In the genomic region with DNA sequence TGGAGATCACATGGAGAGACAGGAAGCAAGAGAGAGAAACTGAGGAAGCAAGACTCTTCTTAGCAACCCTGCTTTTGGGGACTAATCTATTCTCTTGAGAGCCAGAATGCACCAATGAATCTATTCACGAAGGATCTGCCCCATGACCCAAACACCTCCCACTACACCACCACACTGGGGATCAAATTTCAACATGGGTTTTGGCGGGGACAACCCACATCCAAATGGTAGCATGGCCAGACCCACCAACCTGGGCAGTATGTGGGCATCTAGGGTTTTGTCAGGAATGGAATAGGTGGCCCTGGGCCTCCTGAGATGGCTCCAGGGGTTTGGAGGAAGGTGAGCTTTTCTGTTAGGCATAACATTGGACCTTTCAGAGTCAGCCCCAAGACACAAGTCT, we compare ENCODE assay signal across 21 cellular contexts. TPM values are rescaled to one million over a fixed set of nuclear protein-coding genes. Genes with fewer than 3 reads are reported as not detected.
A peak's percentile ranks its signal among the peaks of the same experiment; 100 is the strongest.
DNase-seq lines count a peak whose midpoint lies in the region; ATAC-seq and TF ChIP-seq lines count a peak whose summit lies in the region.
"Had no signal": no experiment of that assay in that cellular context is flagged by ENCODE, and none has a peak within 500 bp of the region (broad histone marks: within the 10 kb centered on the region; RNA-seq: fewer than 3 reads in every experiment).

No MANE protein-coding gene starts in this region.

- no peaks in the 10 kb centered on the region for H3K9me2 ChIP-seq in PC-9 (ENCODE audit: insufficient read depth)

- H3K27me3 ChIP-seq in BLaER1 treated with 17β-estradiol and CSF1 and Interleukin-3, amounts not matched to agents 10 nM and 100 nM = no peaks in the 10 kb centered on the region
- H3K27me3 ChIP-seq in PC-9 (ENCODE audit: insufficient read depth, low read depth) (no peaks in the 10 kb centered on the region), sigmoid colon (no peaks in the 10 kb centered on the region)
- H3K27me3 ChIP-seq: SJCRH30 had no signal

- intact Hi-C loops in PC-9 (cut with micrococcal nuclease; ENCODE audit: unreplicated experiment) = loop anchor here (10.0 kb wide), 1 partner anchor 388 kb away; the partner anchor contains the start of gene FLVCR1
- intact Hi-C loops in sigmoid colon (cut with DNase I) = no loop called here

- ATAC-seq in T-helper 17 cell = no peak
- ATAC-seq: HCT116 had no signal

- no peak overlapping the region for H2AFZ ChIP-seq in PC-9

- H3K27me3 Mint-ChIP-seq in endothelial cell (ENCODE audit: unreplicated experiment) = peaks cover 29% of the 10 kb centered on the region
- peaks cover 14% of the 10 kb centered on the region for H3K27me3 Mint-ChIP-seq in T-helper 17 cell
- H3K27me3 Mint-ChIP-seq: CD4-positive, CD25-positive, alpha-beta regulatory T cell had no signal

- TF ChIP-seq EP300 in sigmoid colon (IDR thresholded peaks at IDR 0.05) = no peak

- DNase-seq in PC-9 = no peak
- no peak for DNase-seq in endothelial cell (ENCODE audit: low spot score)
- DNase-seq in sigmoid colon = peak; percentile 27
- DNase-seq in NOMO-1 treated with DMSO at 0.1 percent for 48 hours (lab: John Stamatoyannopoulos, UW; ENCODE audit: unreplicated experiment) = no peak
- no peak for DNase-seq in activated CD4-positive, CD25-positive, alpha-beta regulatory T cell treated with anti-CD3 and anti-CD28 coated beads, Interleukin-2, amount 50 U/mL, for 72 hours
- DNase-seq in T-helper 17 cell = no peak
- DNase-seq in midbrain (lab: John Stamatoyannopoulos, UW) = no peak
- DNase-seq: CD4-positive, CD25-positive, alpha-beta regulatory T cell; DMS153; MV-4-11; NCI-H1105 treated with DMSO at 0.1 percent for 48 hours; NCI-H1694; NCI-H2081; NCI-H2171; NCI-H524 treated with DMSO at 0.1 percent for 48 hours; NCI-H82 had no signal

- H3K27ac ChIP-seq in BLaER1 treated with 17β-estradiol and CSF1 and Interleukin-3, amounts not matched to agents 10 nM and 100 nM = peak overlapping the region in 6 of 11 experiments; percentile 40 to 79 (median 58); a peak in 10 of 22 replicates
- H3K27ac ChIP-seq in PC-9 (peak overlapping the region; percentile 69), sigmoid colon (no peak overlapping the region)
- H3K27ac ChIP-seq: KMS-11, SJCRH30 had no signal

- peak overlapping the region in 1 of 10 experiments; percentile 12; a peak in 1 of 20 replicates for H3K4me3 ChIP-seq in BLaER1 treated with 17β-estradiol and CSF1 and Interleukin-3, amounts not matched to agents 10 nM and 100 nM
- H3K4me3 ChIP-seq in PC-9 (no peak overlapping the region), sigmoid colon (no peak overlapping the region)
- H3K4me3 ChIP-seq: SJCRH30 had no signal

- H4K20me1 ChIP-seq in BLaER1 treated with 17β-estradiol and CSF1 and Interleukin-3, amounts not matched to agents 10 nM and 100 nM = no peaks in the 10 kb centered on the region
- H4K20me1 ChIP-seq in PC-9 (ENCODE audit: insufficient read depth) = no peaks in the 10 kb centered on the region

- peak overlapping the region in 10 of 11 experiments; percentile 43 to 94 (median 80); a peak in 17 of 22 replicates for H3K4me2 ChIP-seq in BLaER1 treated with 17β-estradiol and CSF1 and Interleukin-3, amounts not matched to agents 10 nM and 100 nM
- H3K4me2 ChIP-seq in PC-9 = peak overlapping the region; percentile 80
- H3K4me2 ChIP-seq: KMS-11 had no signal

- H3K9me3 ChIP-seq in BLaER1 treated with 17β-estradiol and CSF1 and Interleukin-3, amounts not matched to agents 10 nM and 100 nM (replicated peaks in 1 of 11) = no peaks in the 10 kb centered on the region
- no peaks in the 10 kb centered on the region for H3K9me3 ChIP-seq in PC-9 (ENCODE audit: insufficient read depth, low read depth)
- H3K9me3 ChIP-seq in sigmoid colon = no peaks in the 10 kb centered on the region
- H3K9me3 ChIP-seq in T-helper 17 cell (ENCODE audit: control insufficient read depth, low read length, poor library complexity, severe bottlenecking) = no peaks in the 10 kb centered on the region
- H3K9me3 ChIP-seq: SJCRH30 had no signal

- H3K9ac ChIP-seq in BLaER1 treated with 17β-estradiol and CSF1 and Interleukin-3, amounts not matched to agents 10 nM and 100 nM = peak overlapping the region in 4 of 11 experiments; percentile 5 to 45 (median 19); a peak in 2 of 22 replicates
- H3K9ac ChIP-seq: KMS-11 had no signal

- H3K79me2 ChIP-seq in PC-9 (ENCODE audit: low read depth) = no peaks in the 10 kb centered on the region

- no peaks in the 10 kb centered on the region for H3K36me3 ChIP-seq in BLaER1 treated with 17β-estradiol and CSF1 and Interleukin-3, amounts not matched to agents 10 nM and 100 nM
- H3K36me3 ChIP-seq in PC-9 (ENCODE audit: low read depth) = no peaks in the 10 kb centered on the region
- no peaks in the 10 kb centered on the region for H3K36me3 ChIP-seq in sigmoid colon
- H3K36me3 ChIP-seq: SJCRH30 had no signal

- H3K27ac Mint-ChIP-seq in endothelial cell (ENCODE audit: unreplicated experiment) (peak overlapping the region; percentile 42), T-helper 17 cell (no peak overlapping the region)
- H3K27ac Mint-ChIP-seq: B cell had no signal

- H3K4me3 Mint-ChIP-seq in endothelial cell (ENCODE audit: unreplicated experiment) (no peak overlapping the region), T-helper 17 cell (no peak overlapping the region)
- H3K4me3 Mint-ChIP-seq: B cell had no signal

- no peak for TF ChIP-seq POLR2A in sigmoid colon (IDR thresholded peaks at IDR 0.05)

- CTCF ChIA-PET in PC-9 (lab: Charles Lee) = no interaction called here

- H3K4me1 ChIP-seq in BLaER1 treated with 17β-estradiol and CSF1 and Interleukin-3, amounts not matched to agents 10 nM and 100 nM = peaks cover 16 to 55% (median 50%) of the 10 kb centered on the region in 10 experiments
- peaks cover 38% of the 10 kb centered on the region for H3K4me1 ChIP-seq in PC-9 (replicated peaks; ENCODE audit: insufficient read depth)
- H3K4me1 ChIP-seq in sigmoid colon = peaks cover 0 to 12% (median 8%) of the 10 kb centered on the region in 4 donors

- peaks cover 36% of the 10 kb centered on the region for H3F3A ChIP-seq in PC-9 (ENCODE audit: insufficient read depth, low read depth)

- 91 to 92% methylated on average over 2 of the region's 2 CpGs for WGBS in sigmoid colon, 2 donors

- H3K4me1 Mint-ChIP-seq in endothelial cell (ENCODE audit: unreplicated experiment) = peaks cover 7% of the 10 kb centered on the region
- peaks cover 2% of the 10 kb centered on the region for H3K4me1 Mint-ChIP-seq in T-helper 17 cell
- H3K4me1 Mint-ChIP-seq: B cell had no signal

- H3K36me3 Mint-ChIP-seq in endothelial cell (ENCODE audit: low read depth, unreplicated experiment) = peaks cover 4% of the 10 kb centered on the region
- no peaks in the 10 kb centered on the region for H3K36me3 Mint-ChIP-seq in T-helper 17 cell (ENCODE audit: low read depth)
- H3K36me3 Mint-ChIP-seq: CD4-positive, CD25-positive, alpha-beta regulatory T cell had no signal

- no peaks in the 10 kb centered on the region for H3K9me3 Mint-ChIP-seq in endothelial cell (ENCODE audit: unreplicated experiment)
- H3K9me3 Mint-ChIP-seq: CD4-positive, CD25-positive, alpha-beta regulatory T cell had no signal

- BruUV-seq in PC-9 (replicated peaks; lab: Mats Ljungman, UMichigan) = no TSS peak

- POLR2A ChIA-PET in PC-9 (lab: Charles Lee; ENCODE audit: unreplicated experiment) = interaction anchor here (0.6 kb wide), 2 partner anchors 79 to 142 kb away, joined by 5 to 27 read pairs; no protein-coding TSS in a partner anchor

- TF ChIP-seq CTCF in PC-9 (conservative IDR thresholded peaks at IDR 0.05) (no peak), endothelial cell (IDR thresholded peaks at IDR 0.05; ENCODE audit: unreplicated experiment) (no peak), sigmoid colon (IDR thresholded peaks at IDR 0.05) (no peak)

RNA-seq across cellular contexts. Expression of gene NENF, which starts 33.7 kb away (rescaled TPM):
- total RNA-seq in PC-9 (2021) (71.8 and 85.9 TPM in 2 replicates), endothelial cell (ENCODE audit: unreplicated experiment) (25.6 TPM), sigmoid colon (100 to 1,000 TPM; 100 to 136 (median 120) TPM), T-helper 17 cell (10 to 100 TPM; 15.4 to 23.3 TPM)
- polyA plus RNA-seq in sigmoid colon = 10 to 100 TPM; 27.0 to 66.1 (median 42.1) TPM

RNA-seq across cellular contexts. Expression of gene PACC1, which starts 51.8 kb away (rescaled TPM):
- 27.7 and 28.7 TPM in 2 replicates for total RNA-seq in PC-9 (2021)
- 15.3 TPM for total RNA-seq in endothelial cell (ENCODE audit: unreplicated experiment)
- 1 to 10 TPM; 1.6 to 6.9 (median 3.0) TPM for total RNA-seq in sigmoid colon
- 1 to 10 TPM in 2 of 3 donors, under 1 TPM in 1; 0.60 to 4.6 (median 1.8) TPM for polyA plus RNA-seq in sigmoid colon
- 1 to 10 TPM; 4.7 to 8.2 TPM for total RNA-seq in T-helper 17 cell

Comparison
In these comparisons a context has a peak if more than half of its experiments do, and no peak if none do; other contexts are left out.
1. H3K27ac ChIP-seq: peak in BLaER1 treated with 17β-estradiol and CSF1 and Interleukin-3, amounts not matched to agents 10 nM and 100 nM (6 of 11) and PC-9 (single experiment); none in sigmoid colon (0 of 4).